Comparison of ENCODE assay signal across 8 cellular contexts in the genomic region with DNA sequence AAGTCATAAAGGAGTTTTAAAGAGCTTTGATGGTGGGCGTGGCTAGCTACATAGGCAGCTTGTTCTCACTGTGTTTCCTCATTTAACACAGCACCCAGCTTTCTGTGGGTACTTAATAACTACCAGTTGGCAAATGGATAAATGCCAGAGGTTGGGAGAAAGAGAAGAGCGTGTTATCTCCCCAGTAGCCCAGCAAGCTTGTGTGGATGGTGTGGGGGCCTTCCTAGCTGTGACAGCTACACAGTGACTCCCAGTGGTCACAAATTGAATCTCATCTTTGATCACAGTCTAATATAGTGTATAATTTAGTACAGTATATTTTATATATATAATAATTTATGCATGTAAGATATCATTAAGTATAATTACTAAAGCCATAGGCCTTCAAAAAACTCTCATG.
DNase-seq lines count a peak whose midpoint lies in the region; ATAC-seq and TF ChIP-seq lines count a peak whose summit lies in the region.

No MANE protein-coding gene starts in this region.

- ATAC-seq in GM18867 (IDR thresholded peaks at IDR 0.05; ENCODE audit: unreplicated experiment) (peak; percentile 90), HG02763 (IDR thresholded peaks at IDR 0.05; ENCODE audit: unreplicated experiment) (no peak)

- CTCF ChIA-PET in PC-9 (lab: Charles Lee): no interaction called here

- H2AFZ ChIP-seq in PC-9: no peak overlapping the region

- peak; percentile 77 for TF ChIP-seq CTCF in PC-9 (conservative IDR thresholded peaks at IDR 0.05)
- TF ChIP-seq CTCF in retinal pigment epithelial cell (conservative IDR thresholded peaks at IDR 0.05; ENCODE audit: low read depth, low read length): peak; percentile 69

- no peaks in the 10 kb centered on the region for H4K20me1 ChIP-seq in PC-9 (ENCODE audit: insufficient read depth)

- no peaks in the 10 kb centered on the region for H3K27me3 ChIP-seq in PC-9 (ENCODE audit: insufficient read depth, low read depth)

- no peak overlapping the region for H3K27ac ChIP-seq in PC-9

- no peaks in the 10 kb centered on the region for H3K79me2 ChIP-seq in PC-9 (ENCODE audit: low read depth)

- no peak overlapping the region for H3K4me2 ChIP-seq in PC-9

- POLR2A ChIA-PET in PC-9 (lab: Charles Lee; ENCODE audit: unreplicated experiment): interaction anchor here (0.6 kb wide), 1 partner anchor 344 kb away, joined by 9 read pairs; no protein-coding TSS in a partner anchor

- DNase-seq in HK-2 (ENCODE audit: unreplicated experiment) (peak; percentile 1), PC-9 (peak in 1 of 2 experiments; percentile 17), fibroblast of the conjunctiva (ENCODE audit: low read depth) (peak; percentile 84), retinal pigment epithelial cell (ENCODE audit: low read depth) (peak; percentile 8), NCI-H128 (lab: John Stamatoyannopoulos, UW; ENCODE audit: unreplicated experiment) (no peak)
- DNase-seq in activated CD4-positive, alpha-beta T cell treated with anti-CD3 and anti-CD28 coated beads, Interleukin-2, amount 50 U/mL, for 1 hour: no peak

- no peaks in the 10 kb centered on the region; the same call in 1 of the 2 replicates for H3K9me3 ChIP-seq in PC-9 (ENCODE audit: insufficient read depth, low read depth)

- no peaks in the 10 kb centered on the region for H3K4me1 ChIP-seq in PC-9 (replicated peaks; ENCODE audit: insufficient read depth)

- BruUV-seq in PC-9 (replicated peaks; lab: Mats Ljungman, UMichigan): no TSS peak

- H3K9me2 ChIP-seq in PC-9 (ENCODE audit: insufficient read depth): no peaks in the 10 kb centered on the region

- H3K4me3 ChIP-seq in PC-9 (no peak overlapping the region), retinal pigment epithelial cell (ENCODE audit: low read length) (no peak overlapping the region)

- no peaks in the 10 kb centered on the region for H3K36me3 ChIP-seq in PC-9 (ENCODE audit: low read depth)

- H3F3A ChIP-seq in PC-9 (ENCODE audit: insufficient read depth, low read depth): no peaks in the 10 kb centered on the region

- intact Hi-C loops in PC-9 (cut with micrococcal nuclease; ENCODE audit: unreplicated experiment): loop anchor here (1.0 to 10.0 kb wide), 3 partner anchors 239 to 1888 kb away; no protein-coding TSS in a partner anchor

Comparison
In these comparisons a context has a peak if more than half of its experiments do, and no peak if none do; other contexts are left out.
1. DNase-seq: peak in HK-2 (single experiment), fibroblast of the conjunctiva (single experiment) and retinal pigment epithelial cell (single experiment); none in activated CD4-positive, alpha-beta T cell treated with anti-CD3 and anti-CD28 coated beads, Interleukin-2, amount 50 U/mL, for 1 hour (single experiment) and NCI-H128 (single experiment).